ENCODE assay signal across 8 cellular contexts in the genomic region with DNA sequence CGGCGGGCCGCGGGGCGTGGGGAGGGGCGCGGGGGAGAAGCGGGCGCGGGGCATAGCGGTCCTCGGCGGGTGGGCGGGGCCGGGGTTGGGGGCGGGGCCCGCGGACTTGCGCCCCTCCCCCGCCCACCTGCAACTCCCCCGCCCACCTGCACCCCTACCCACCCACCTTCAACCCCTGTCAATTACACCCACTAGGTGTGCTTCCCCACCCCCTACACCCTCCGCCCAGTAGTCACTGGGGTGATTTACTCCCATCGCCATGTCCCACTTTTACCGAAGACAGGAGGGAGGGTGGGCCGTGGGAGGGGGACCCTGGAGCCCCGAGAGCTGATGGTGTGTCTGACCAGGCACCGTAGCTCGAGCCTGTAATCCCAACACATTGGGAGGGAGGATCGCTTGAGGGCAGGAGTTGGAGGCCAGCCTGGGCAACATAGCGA. TPM values are rescaled to one million over a fixed set of nuclear protein-coding genes. Genes with fewer than 3 reads are reported as not detected.
DNase-seq lines count a peak whose midpoint lies in the region; ATAC-seq and TF ChIP-seq lines count a peak whose summit lies in the region.

No MANE protein-coding gene starts in this region.

- DNase-seq in stimulated activated naive CD8-positive, alpha-beta T cell treated with anti-CD3 and anti-CD28 coated beads, Interleukin-15, Interleukin-2, amounts not matched to agents 100 U/mL and 50 U/mL, for 24 hours, result no peak
- DNase-seq in activated CD8-positive, alpha-beta T cell treated with anti-CD3 and anti-CD28 coated beads for 36 hours, result no peak
- DNase-seq in Right ventricle myocardium superior, result peak; percentile 44
- DNase-seq in sciatic nerve (ENCODE audit: low spot score), result peak; percentile 75
- DNase-seq in Kasumi-1 (lab: John Stamatoyannopoulos, UW), result no peak
- no peak for DNase-seq in inferior parietal cortex (ENCODE audit: extremely low spot score)

- peaks cover 40% of the 10 kb centered on the region for H3K4me1 Mint-ChIP-seq in stimulated activated naive CD8-positive, alpha-beta T cell treated with anti-CD3 and anti-CD28 coated beads, Interleukin-15, Interleukin-2, amounts not matched to agents 100 ng/mL and 50 ng/mL, for 24 hours (ENCODE audit: low read depth)
- peaks cover 39% of the 10 kb centered on the region for H3K4me1 Mint-ChIP-seq in activated CD8-positive, alpha-beta T cell treated with anti-CD3 and anti-CD28 coated beads for 36 hours (ENCODE audit: low read depth)

- peak overlapping the region; percentile 26 for H3K27ac Mint-ChIP-seq in stimulated activated naive CD8-positive, alpha-beta T cell treated with anti-CD3 and anti-CD28 coated beads, Interleukin-15, Interleukin-2, amounts not matched to agents 100 ng/mL and 50 ng/mL, for 24 hours
- H3K27ac Mint-ChIP-seq in activated CD8-positive, alpha-beta T cell treated with anti-CD3 and anti-CD28 coated beads for 36 hours, result no peak overlapping the region

- H3K9me3 Mint-ChIP-seq in stimulated activated naive CD8-positive, alpha-beta T cell treated with anti-CD3 and anti-CD28 coated beads, Interleukin-15, Interleukin-2, amounts not matched to agents 100 ng/mL and 50 ng/mL, for 24 hours, result no peaks in the 10 kb centered on the region
- no peaks in the 10 kb centered on the region for H3K9me3 Mint-ChIP-seq in activated CD8-positive, alpha-beta T cell treated with anti-CD3 and anti-CD28 coated beads for 36 hours

- ATAC-seq in stimulated activated naive CD8-positive, alpha-beta T cell treated with anti-CD3 and anti-CD28 coated beads, Interleukin-15, Interleukin-2, amounts not matched to agents 100 U/mL and 50 U/mL, for 24 hours, result no peak
- ATAC-seq in activated CD8-positive, alpha-beta T cell treated with anti-CD3 and anti-CD28 coated beads for 36 hours, result no peak
- ATAC-seq in Right ventricle myocardium superior (ENCODE audit: poor library complexity), result peak; percentile 50
- no peak for ATAC-seq in sciatic nerve
- ATAC-seq in GM19328 (IDR thresholded peaks at IDR 0.05; ENCODE audit: unreplicated experiment), result no peak

- H3K27me3 Mint-ChIP-seq in stimulated activated naive CD8-positive, alpha-beta T cell treated with anti-CD3 and anti-CD28 coated beads, Interleukin-15, Interleukin-2, amounts not matched to agents 100 ng/mL and 50 ng/mL, for 24 hours, result no peaks in the 10 kb centered on the region
- no peaks in the 10 kb centered on the region for H3K27me3 Mint-ChIP-seq in activated CD8-positive, alpha-beta T cell treated with anti-CD3 and anti-CD28 coated beads for 36 hours

- intact Hi-C loops in activated CD8-positive, alpha-beta T cell treated with anti-CD3 and anti-CD28 coated beads for 36 hours (cut with micrococcal nuclease), result loop anchor here (5.0 kb wide), 1 partner anchor 37 kb away; no protein-coding TSS in a partner anchor
- intact Hi-C loops in Right ventricle myocardium superior (cut with DNase I) (loop anchor here (5.0 kb wide), 1 partner anchor 37 kb away; no protein-coding TSS in a partner anchor), sciatic nerve (cut with DNase I) (no loop called here)

- no peak for TF ChIP-seq CTCF in activated CD8-positive, alpha-beta T cell treated with anti-CD3 and anti-CD28 coated beads for 36 hours (IDR thresholded peaks at IDR 0.05)

- CTCF ChIA-PET in activated CD8-positive, alpha-beta T cell treated with anti-CD3 and anti-CD28 coated beads for 36 hours (lab: Charles Lee), result no interaction called here

- peak overlapping the region; percentile 68 for H3K4me3 Mint-ChIP-seq in stimulated activated naive CD8-positive, alpha-beta T cell treated with anti-CD3 and anti-CD28 coated beads, Interleukin-15, Interleukin-2, amounts not matched to agents 100 ng/mL and 50 ng/mL, for 24 hours
- H3K4me3 Mint-ChIP-seq in activated CD8-positive, alpha-beta T cell treated with anti-CD3 and anti-CD28 coated beads for 36 hours, result peak overlapping the region; percentile 84

- H3K36me3 Mint-ChIP-seq in stimulated activated naive CD8-positive, alpha-beta T cell treated with anti-CD3 and anti-CD28 coated beads, Interleukin-15, Interleukin-2, amounts not matched to agents 100 ng/mL and 50 ng/mL, for 24 hours (ENCODE audit: low read depth), result peaks cover under 1% of the 10 kb centered on the region
- H3K36me3 Mint-ChIP-seq in activated CD8-positive, alpha-beta T cell treated with anti-CD3 and anti-CD28 coated beads for 36 hours (ENCODE audit: low read depth), result no peaks in the 10 kb centered on the region

- POLR2A ChIA-PET in activated CD8-positive, alpha-beta T cell treated with anti-CD3 and anti-CD28 coated beads for 36 hours (lab: Charles Lee), result interaction anchor here (0.6 to 1.9 kb wide), 3 partner anchors 13 to 42 kb away, joined by 3 to 6 read pairs (median 4); no protein-coding TSS in a partner anchor

RNA-seq across cellular contexts. Expression of a gene that starts 0.6 kb away (rescaled TPM):
- total RNA-seq in activated CD8-positive, alpha-beta T cell treated with anti-CD3 and anti-CD28 coated beads for 36 hours, result 1 to 10 TPM; 4.8 to 5.4 TPM
- 8.0 TPM for total RNA-seq in Right ventricle myocardium superior
- total RNA-seq in sciatic nerve, result 26.9 TPM

Comparison
In these comparisons a context has a peak if more than half of its experiments do, and no peak if none do; other contexts are left out.
1. DNase-seq: peak in Right ventricle myocardium superior (single experiment) and sciatic nerve (single experiment); none in stimulated activated naive CD8-positive, alpha-beta T cell treated with anti-CD3 and anti-CD28 coated beads, Interleukin-15, Interleukin-2, amounts not matched to agents 100 U/mL and 50 U/mL, for 24 hours (single experiment), activated CD8-positive, alpha-beta T cell treated with anti-CD3 and anti-CD28 coated beads for 36 hours (single experiment), Kasumi-1 (0 of 2) and inferior parietal cortex (single experiment).